In genomic region chr2:189579585-189579984, GRCh38 we compare ENCODE assay signal across 9 cellular contexts. TPM values are rescaled to one million over a fixed set of nuclear protein-coding genes. Genes with fewer than 3 reads are reported as not detected.
A peak's percentile ranks its signal among the peaks of the same experiment; 100 is the strongest.
DNase-seq lines count a peak whose midpoint lies in the region; ATAC-seq and TF ChIP-seq lines count a peak whose summit lies in the region.
"Had no signal": no experiment of that assay in that cellular context is flagged by ENCODE, and none has a peak within 500 bp of the region (broad histone marks: within the 10 kb centered on the region; RNA-seq: fewer than 3 reads in every experiment).

No MANE protein-coding gene starts in this region.

- CTCF ChIA-PET in Calu3 (lab: Charles Lee), result interaction anchor here (0.5 to 1.9 kb wide), 4 partner anchors 12 to 53 kb away, joined by 3 to 5 read pairs (median 4); no protein-coding TSS in a partner anchor

- H3K36me3 ChIP-seq in SJCRH30 (no peaks in the 10 kb centered on the region), MG63 (no peaks in the 10 kb centered on the region)

- peaks cover 7% of the 10 kb centered on the region for H3K4me1 ChIP-seq in SJCRH30

- 0 out of 2 replicates have a peak, but pooled peaks cover 2% of the 10 kb centered on the region for H3K27me3 ChIP-seq in SJCRH30
- peaks cover 45% of the 10 kb centered on the region for H3K27me3 ChIP-seq in MG63

- H3K4me1 Mint-ChIP-seq in Calu3 (ENCODE audit: low read depth, unreplicated experiment) (peaks cover 74% of the 10 kb centered on the region), osteocyte (ENCODE audit: unreplicated experiment) (peaks cover 25% of the 10 kb centered on the region)

- H3K4me3 Mint-ChIP-seq in Calu3 (ENCODE audit: low read depth, unreplicated experiment), result peak overlapping the region; percentile 98
- H3K4me3 Mint-ChIP-seq in osteocyte (ENCODE audit: unreplicated experiment), result peak overlapping the region; percentile 80

- DNase-seq in Calu3 (peak; percentile 22), SJCRH30 (no peak), fibroblast of mammary gland (ENCODE audit: low read depth) (peak; percentile 63), osteocyte (ENCODE audit: extremely low spot score, unreplicated experiment) (no peak), MG63 (no peak), GM03348 (ENCODE audit: low spot score) (no peak)
- DNase-seq: NCI-H2081 had no signal

- ATAC-seq in HG03439 (IDR thresholded peaks at IDR 0.05; ENCODE audit: unreplicated experiment) (no peak), HG02970 (IDR thresholded peaks at IDR 0.05; ENCODE audit: low FRiP score, unreplicated experiment) (no peak)

- H3K27ac Mint-ChIP-seq in Calu3 (ENCODE audit: unreplicated experiment) (peak overlapping the region; percentile 93), osteocyte (ENCODE audit: unreplicated experiment) (no peak overlapping the region)

- H3K36me3 Mint-ChIP-seq in Calu3 (ENCODE audit: insufficient read depth, unreplicated experiment), result peaks cover 37% of the 10 kb centered on the region
- H3K36me3 Mint-ChIP-seq in osteocyte (ENCODE audit: unreplicated experiment), result peaks cover 4% of the 10 kb centered on the region

- no peaks in the 10 kb centered on the region for H3K9me3 Mint-ChIP-seq in Calu3 (ENCODE audit: low read depth, unreplicated experiment)
- no peaks in the 10 kb centered on the region for H3K9me3 Mint-ChIP-seq in osteocyte (ENCODE audit: unreplicated experiment)

- TF ChIP-seq CTCF in Calu3 (IDR thresholded peaks at IDR 0.05; ENCODE audit: unreplicated experiment) (no peak), fibroblast of mammary gland (conservative IDR thresholded peaks at IDR 0.05; ENCODE audit: control insufficient read depth, insufficient read depth, low read depth, low read length) (no peak), osteocyte (IDR thresholded peaks at IDR 0.05) (no peak)

- H3K4me3 ChIP-seq in SJCRH30 (peak overlapping the region; percentile 69), fibroblast of mammary gland (ENCODE audit: control insufficient read depth, low read depth, low read length) (no peak overlapping the region), MG63 (no peak overlapping the region)

- no TSS peak for BruUV-seq in Calu3 (replicated peaks; lab: Mats Ljungman, UMichigan)

- no peaks in the 10 kb centered on the region for H3K9me3 ChIP-seq in SJCRH30 (replicated peaks)
- H3K9me3 ChIP-seq in MG63, result no peaks in the 10 kb centered on the region

- intact Hi-C loops in Calu3 (cut with micrococcal nuclease; ENCODE audit: unreplicated experiment), result loop anchor here (5.0 kb wide), 2 partner anchors 33 to 112 kb away; no protein-coding TSS in a partner anchor

- no peak overlapping the region for H3K27ac ChIP-seq in SJCRH30

- H3K27me3 Mint-ChIP-seq in Calu3 (ENCODE audit: unreplicated experiment) (no peaks in the 10 kb centered on the region), osteocyte (ENCODE audit: unreplicated experiment) (peaks cover 20% of the 10 kb centered on the region)

RNA-seq across cellular contexts. Expression of gene SLC40A1, which starts 1.0 kb away (rescaled TPM):
- total RNA-seq in Calu3 (2022) (37.6 and 49.6 TPM in 2 replicates), osteocyte (10.8 and 11.4 TPM in 2 replicates)
- 44.9 and 48.3 TPM in 2 replicates for total RNA-seq in SJCRH30 (2014; rRNA removed; shearing (Covaris generic))
- total RNA-seq in MG63 (2014; rRNA removed; shearing (Covaris generic); ENCODE audit: low replicate concordance), result 0.13 TPM in 1 of 2 replicates, not detected in the other

Comparison
In these comparisons a context has a peak if more than half of its experiments do, and no peak if none do; other contexts are left out.
1. DNase-seq: peak in Calu3 (single experiment) and fibroblast of mammary gland (single experiment); none in SJCRH30 (0 of 2), osteocyte (single experiment), MG63 (single experiment) and GM03348 (single experiment).
2. RNA of gene SLC40A1, which starts 1.0 kb away (total RNA-seq): 44.9 to 48.3 TPM in SJCRH30, 37.6 to 49.6 TPM in Calu3 and 10.8 to 11.4 TPM in osteocyte; 0.13 TPM in MG63; every median in the first group is over 10 times any median in the second.